Comparison of ENCODE assay signal across 8 cellular contexts in the genomic region with DNA sequence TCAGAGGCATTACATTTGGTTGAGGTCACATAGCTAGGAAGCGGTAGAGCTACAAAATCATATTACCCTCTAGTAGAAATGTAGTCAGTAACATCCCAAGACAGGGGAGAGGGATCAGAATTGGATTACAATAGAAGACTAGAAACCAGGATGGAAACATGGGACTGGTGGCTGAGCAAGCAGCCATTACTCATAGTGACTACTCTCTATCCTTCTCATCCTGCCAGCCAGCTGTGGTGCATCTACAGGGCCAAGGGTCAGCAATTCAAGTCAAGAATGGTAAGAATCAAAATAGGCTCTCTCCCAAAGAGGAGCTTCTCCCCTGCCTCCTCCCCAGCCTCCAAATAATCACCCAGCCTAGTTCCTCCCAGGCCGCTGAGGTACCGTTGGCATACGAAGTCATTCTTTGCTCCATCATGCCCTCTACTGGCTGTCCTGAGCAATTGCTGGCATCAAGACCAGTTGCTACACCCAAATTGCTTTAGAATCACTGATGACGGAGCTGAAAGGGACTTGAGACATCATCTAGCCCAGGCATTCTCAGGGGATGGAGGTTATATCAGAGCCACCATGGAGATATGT. TPM values are rescaled to one million over a fixed set of nuclear protein-coding genes. Genes with fewer than 3 reads are reported as not detected.
DNase-seq lines count a peak whose midpoint lies in the region; ATAC-seq and TF ChIP-seq lines count a peak whose summit lies in the region.

No MANE protein-coding gene starts in this region.

- no peaks in the 10 kb centered on the region for H3K27me3 Mint-ChIP-seq in nephron (ENCODE audit: low read depth)

- H3K9me3 Mint-ChIP-seq in nephron, result peaks cover 2% of the 10 kb centered on the region

- CTCF ChIA-PET in A673 (lab: Charles Lee), result interaction anchor here (0.6 to 1.2 kb wide), 4 partner anchors 19 to 492 kb away, joined by 3 to 5 read pairs (median 4); no protein-coding TSS in a partner anchor

- H3K4me3 ChIP-seq in A673 (ENCODE audit: low read depth, low read length, poor library complexity, severe bottlenecking) (no peak overlapping the region), GM12864 (ENCODE audit: low read depth, low read length) (no peak overlapping the region), esophagus squamous epithelium (no peak overlapping the region)

- POLR2A ChIA-PET in A673 (lab: Charles Lee; ENCODE audit: low non-redundant PET), result no interaction called here

- peak overlapping the region in 2 of 3 experiments; percentile 20 to 46 for H3K27ac Mint-ChIP-seq in nephron

- WGBS in esophagus squamous epithelium, 2 donors, result 34 to 55% methylated on average over 2 to 5 of the region's 5 CpGs

- TF ChIP-seq POLR2A in esophagus squamous epithelium (IDR thresholded peaks at IDR 0.05), result no peak

- no peaks in the 10 kb centered on the region for H3K36me3 Mint-ChIP-seq in nephron (ENCODE audit: low read depth)

- H3K27me3 ChIP-seq in A673 (replicated peaks; ENCODE audit: insufficient read depth, low read depth, low read length, poor library complexity) (no peaks in the 10 kb centered on the region), esophagus squamous epithelium (no peaks in the 10 kb centered on the region)

- H3K9me3 ChIP-seq in A673 (ENCODE audit: low read depth, low read length, poor library complexity, severe bottlenecking) (no peaks in the 10 kb centered on the region), esophagus squamous epithelium (no peaks in the 10 kb centered on the region)

- TF ChIP-seq CTCF in A673 (conservative IDR thresholded peaks at IDR 0.05; ENCODE audit: low read depth, low read length) (peak; percentile 86), GM12864 (IDR thresholded peaks at IDR 0.05; ENCODE audit: low read depth, low read length, missing control alignments) (peak; percentile 84), esophagus squamous epithelium (IDR thresholded peaks at IDR 0.05) (peak in 5 of 6 experiments; percentile 43 to 64 (median 57)), nephron (IDR thresholded peaks at IDR 0.05; ENCODE audit: unreplicated experiment in 3 of 3) (peak; percentile 56 to 66 (median 59))

- H3K4me3 Mint-ChIP-seq in nephron, result no peak overlapping the region

- peak; percentile 75 for DNase-seq in A673 (ENCODE audit: low spot score)
- DNase-seq in GM12864 (ENCODE audit: low read depth), result no peak
- peak; percentile 26 for DNase-seq in NCI-H2196 treated with DMSO at 0.1 percent for 48 hours (lab: John Stamatoyannopoulos, UW; ENCODE audit: unreplicated experiment)
- DNase-seq in activated CD4-positive, alpha-beta T cell treated with anti-CD3 and anti-CD28 coated beads, Interleukin-2, amount 50 U/mL, for 48 hours, result peak; percentile 15 to 39
- DNase-seq in esophagus squamous epithelium (lab: John Stamatoyannopoulos, UW), result no peak

- BruUV-seq in A673 (replicated peaks; lab: Mats Ljungman, UMichigan), result no TSS peak

- H3K36me3 ChIP-seq in A673 (ENCODE audit: insufficient read depth, low read length, poor library complexity, severe bottlenecking) (no peaks in the 10 kb centered on the region), esophagus squamous epithelium (no peaks in the 10 kb centered on the region)

- ATAC-seq in HG02884 (IDR thresholded peaks at IDR 0.05; ENCODE audit: unreplicated experiment) (peak; percentile 69), HG03469 (IDR thresholded peaks at IDR 0.05; ENCODE audit: unreplicated experiment) (no peak)

- H3K4me1 Mint-ChIP-seq in nephron, result peaks cover 25% of the 10 kb centered on the region

- H3K4me1 ChIP-seq in A673 (ENCODE audit: insufficient read depth, low read length, poor library complexity, severe bottlenecking), result no peaks in the 10 kb centered on the region
- H3K4me1 ChIP-seq in esophagus squamous epithelium, result peaks cover 0 to 4% (median 0%) of the 10 kb centered on the region in 3 donors

- H3K27ac ChIP-seq in A673 (ENCODE audit: low read depth, low read length, poor library complexity, severe bottlenecking) (no peak overlapping the region), esophagus squamous epithelium (no peak overlapping the region)

- intact Hi-C loops in A673 (cut with micrococcal nuclease; ENCODE audit: unreplicated experiment), result loop anchor here (1.0 to 10.0 kb wide), 2 partner anchors 492 to 606 kb away; no protein-coding TSS in a partner anchor
- intact Hi-C loops in esophagus squamous epithelium (cut with DNase I), result loop anchor here (10.0 kb wide), 1 partner anchor 64 kb away; no protein-coding TSS in a partner anchor

RNA-seq across cellular contexts. Expression of gene AWAT2, which starts 19.4 kb away (rescaled TPM):
- total RNA-seq in A673 (2021), result not detected in 2 replicates
- not detected for total RNA-seq in esophagus squamous epithelium

RNA-seq across cellular contexts. Expression of gene OTUD6A, which starts 31.9 kb away (rescaled TPM):
- not detected in 2 replicates for total RNA-seq in A673 (2021)
- not detected for total RNA-seq in esophagus squamous epithelium

Comparison
In these comparisons a context has a peak if more than half of its experiments do, and no peak if none do; other contexts are left out.
1. DNase-seq: peak in A673 (single experiment), NCI-H2196 treated with DMSO at 0.1 percent for 48 hours (single experiment) and activated CD4-positive, alpha-beta T cell treated with anti-CD3 and anti-CD28 coated beads, Interleukin-2, amount 50 U/mL, for 48 hours (2 of 2); none in GM12864 (single experiment) and esophagus squamous epithelium (single experiment).
2. Peak in every context shown above with its lines, with median percentiles within 50 percentile points of each other: CTCF ChIP-seq.